ENCODE assay signal across 17 cellular contexts in the genomic region with DNA sequence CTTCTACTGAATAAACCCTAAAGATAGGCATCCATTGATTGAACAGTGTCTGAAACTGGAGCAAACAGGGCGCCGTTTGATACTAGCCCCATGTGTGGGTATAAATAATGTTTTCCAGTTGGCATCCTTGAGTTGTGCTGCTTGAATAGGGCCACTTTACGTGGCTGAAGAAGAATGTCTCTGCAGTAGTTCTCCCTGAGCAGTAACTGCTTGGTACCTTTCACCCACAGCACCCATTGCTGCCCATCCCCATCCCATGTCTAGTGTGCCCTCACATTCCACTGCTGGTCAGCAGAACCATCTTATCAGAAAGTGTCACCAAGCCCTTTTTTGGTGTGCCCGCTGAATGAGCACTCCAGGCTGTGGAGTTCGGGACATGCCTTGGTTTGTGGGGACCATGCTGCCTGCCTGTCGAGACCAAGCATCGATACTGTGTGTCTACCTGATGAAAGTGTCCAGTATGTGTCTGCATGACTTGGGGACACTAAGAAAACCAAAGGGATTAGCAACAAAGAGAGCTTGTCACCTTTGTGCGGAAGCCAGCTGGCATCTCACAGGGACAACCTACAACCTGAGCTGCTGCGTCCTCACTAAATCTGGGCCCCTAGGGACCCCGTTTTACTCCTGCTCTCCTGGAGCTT. TPM values are rescaled to one million over a fixed set of nuclear protein-coding genes. Genes with fewer than 3 reads are reported as not detected.
DNase-seq lines count a peak whose midpoint lies in the region; ATAC-seq and TF ChIP-seq lines count a peak whose summit lies in the region.
"Had no signal": no experiment of that assay in that cellular context is flagged by ENCODE, and none has a peak within 500 bp of the region (broad histone marks: within the 10 kb centered on the region; RNA-seq: fewer than 3 reads in every experiment).

No MANE protein-coding gene starts in this region.

- H3K27ac ChIP-seq in SJCRH30, result no peak overlapping the region
- H3K27ac ChIP-seq: A549 had no signal

- ATAC-seq in mucosa of descending colon, result no peak
- ATAC-seq: A549 had no signal

- intact Hi-C loops in mucosa of descending colon (cut with DNase I, micrococcal nuclease), result no loop called here

- H3K9me3 ChIP-seq in mucosa of descending colon (no peaks in the 10 kb centered on the region), SJCRH30 (replicated peaks) (no peaks in the 10 kb centered on the region)
- H3K9me3 ChIP-seq: A549 had no signal

- peak; percentile 64 for DNase-seq in NCI-H82 (lab: John Stamatoyannopoulos, UW)
- DNase-seq in NCI-H82 treated with DMSO at 0.1 percent for 48 hours (lab: John Stamatoyannopoulos, UW; ENCODE audit: unreplicated experiment), result no peak
- DNase-seq in NCI-H2171 treated with DMSO at 0.1 percent for 48 hours (lab: John Stamatoyannopoulos, UW), result peak; percentile 53
- peak; percentile 79 for DNase-seq in cerebellar cortex (ENCODE audit: low spot score)
- peak; percentile 30 for DNase-seq in retina
- DNase-seq in T-helper 9 cell, result no peak
- DNase-seq in mucosa of descending colon, result no peak
- no peak for DNase-seq in SJCRH30
- DNase-seq: Calu3, DND-41, GF-D8, HCEC 1CT, NCI-H1694, NCI-H2227 treated with DMSO at 0.1 percent for 48 hours, NCI-H774, SIG-M5 had no signal

- H3K4me3 ChIP-seq in mucosa of descending colon (no peak overlapping the region), SJCRH30 (no peak overlapping the region)
- H3K4me3 ChIP-seq: A549 had no signal

- H3K36me3 ChIP-seq in mucosa of descending colon (ENCODE audit: low read depth), result no peaks in the 10 kb centered on the region
- H3K36me3 ChIP-seq in SJCRH30, result no peaks in the 10 kb centered on the region

- 0 out of 2 replicates have a peak, but pooled peaks cover 5% of the 10 kb centered on the region for H3K27me3 ChIP-seq in SJCRH30

- no peak for TF ChIP-seq CTCF in mucosa of descending colon (IDR thresholded peaks at IDR 0.05)

- H3K4me1 ChIP-seq in mucosa of descending colon (ENCODE audit: low read depth) (no peaks in the 10 kb centered on the region), SJCRH30 (no peaks in the 10 kb centered on the region)

RNA-seq across cellular contexts. Expression of a gene that starts 56.8 kb away (rescaled TPM):
- total RNA-seq in mucosa of descending colon, result 10 to 100 TPM; 15.8 to 45.0 (median 25.5) TPM
- total RNA-seq in SJCRH30 (2014; rRNA removed; shearing (Covaris generic)), result 0.02 and 0.46 TPM in 2 replicates

Comparison
In these comparisons a context has a peak if more than half of its experiments do, and no peak if none do; other contexts are left out.
1. DNase-seq: peak in NCI-H82 (single experiment), NCI-H2171 treated with DMSO at 0.1 percent for 48 hours (single experiment), cerebellar cortex (single experiment) and retina (single experiment); none in NCI-H82 treated with DMSO at 0.1 percent for 48 hours (single experiment), T-helper 9 cell (single experiment), mucosa of descending colon (0 of 3) and SJCRH30 (0 of 2).
2. RNA of a gene that starts 56.8 kb away (total RNA-seq): 15.8 to 45.0 TPM in mucosa of descending colon; 0.02 to 0.46 TPM in SJCRH30; every median in the first group is over 10 times any median in the second.